In the genomic region with DNA sequence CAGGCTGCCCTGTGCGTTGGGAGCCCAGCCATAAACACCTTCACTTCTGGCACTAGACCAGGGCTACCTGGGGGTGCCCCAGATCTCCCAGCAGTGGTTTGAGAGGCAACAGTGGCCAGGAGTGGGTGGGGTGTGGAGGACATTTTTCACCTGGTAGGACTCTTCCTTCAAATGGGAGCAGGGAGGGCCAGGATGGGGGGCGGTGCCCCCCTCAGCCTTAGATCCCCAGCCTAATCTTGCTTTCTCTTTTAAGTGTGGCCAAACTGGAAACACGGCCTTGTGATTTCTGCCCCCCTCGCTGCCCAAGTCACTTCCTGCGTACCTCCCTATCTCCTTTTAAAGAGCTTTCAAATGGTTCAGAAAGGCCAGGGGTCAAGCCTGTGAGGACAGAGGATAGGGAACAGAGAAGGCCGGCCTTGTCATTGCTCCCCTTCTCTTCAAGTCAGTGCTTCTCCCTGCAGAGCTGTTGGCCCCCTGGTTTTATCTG, we compare ENCODE assay signal across 13 cellular contexts. TPM values are rescaled to one million over a fixed set of nuclear protein-coding genes. Genes with fewer than 3 reads are reported as not detected.
DNase-seq lines count a peak whose midpoint lies in the region; ATAC-seq and TF ChIP-seq lines count a peak whose summit lies in the region.
"Had no signal": no experiment of that assay in that cellular context is flagged by ENCODE, and none has a peak within 500 bp of the region (broad histone marks: within the 10 kb centered on the region; RNA-seq: fewer than 3 reads in every experiment).

No MANE protein-coding gene starts in this region.

- H3K27me3 Mint-ChIP-seq in brain, result peaks cover 23% of the 10 kb centered on the region

- no peak for TF ChIP-seq EP300 in tibial nerve (IDR thresholded peaks at IDR 0.05)

- H3K4me1 ChIP-seq in HUES64 (ENCODE audit: insufficient read depth, low read length) (peaks cover 22% of the 10 kb centered on the region), left lung (peaks cover 7 to 15% of the 10 kb centered on the region in 2 donors), tibial nerve (peaks cover 0 to 25% (median 10%) of the 10 kb centered on the region in 4 donors)

- TF ChIP-seq CTCF in brain (conservative IDR thresholded peaks at IDR 0.05) (no peak), left lung (IDR thresholded peaks at IDR 0.05) (no peak), tibial nerve (IDR thresholded peaks at IDR 0.05) (no peak), GM10248 (IDR thresholded peaks at IDR 0.05; ENCODE audit: control extremely low read depth, extremely low read depth, low read depth, missing control alignments) (no peak)

- ATAC-seq in left lung (peak; percentile 14), GM21381 (IDR thresholded peaks at IDR 0.05; ENCODE audit: unreplicated experiment) (no peak)
- ATAC-seq in stimulated activated effector memory CD8-positive, alpha-beta T cell treated with anti-CD3 and anti-CD28 coated beads, Interleukin-12 subunit alpha, Interleukin-12 subunit beta, amount 100 ng/mL, for 72 hours, result no peak

- no peaks in the 10 kb centered on the region for H3K36me3 Mint-ChIP-seq in brain
- H3K36me3 Mint-ChIP-seq in stimulated activated effector memory CD8-positive, alpha-beta T cell treated with anti-CD3 and anti-CD28 coated beads, Interleukin-12 subunit alpha, Interleukin-12 subunit beta, amount 100 ng/mL, for 72 hours, result no peaks in the 10 kb centered on the region

- no peak for TF ChIP-seq POLR2A in tibial nerve (IDR thresholded peaks at IDR 0.05)

- peak overlapping the region; percentile 38; the same call in 1 of the 2 replicates for H3K4me3 ChIP-seq in HUES64 (ENCODE audit: low read length)
- peak overlapping the region in 1 of 2 donors; percentile 39 for H3K4me3 ChIP-seq in left lung
- H3K4me3 ChIP-seq in tibial nerve, result peak overlapping the region in 1 of 4 donors; percentile 62

- H3K27ac ChIP-seq in HUES64 (ENCODE audit: low read depth, low read length) (no peak overlapping the region), left lung (peak overlapping the region in 1 of 2 donors; percentile 26), tibial nerve (peak overlapping the region in 2 of 4 donors; percentile 28 to 60)

- CTCF ChIA-PET in GM10248 (lab: Yijun Ruan, JAX), result interaction anchor here (1.1 to 3.9 kb wide), 7 partner anchors 8 to 64 kb away, joined by 3 to 16 read pairs (median 7); no protein-coding TSS in a partner anchor

- WGBS in HUES64, result 37% methylated on average over 6 of the region's 6 CpGs
- WGBS in tibial nerve, 2 donors, result 66 to 67% methylated on average over 5 to 6 of the region's 6 CpGs

- H3K9ac ChIP-seq in HUES64 (ENCODE audit: low read depth, low read length), result no peak overlapping the region

- peak overlapping the region in 4 of 5 experiments; percentile 65 to 95 (median 82) for H3K4me3 Mint-ChIP-seq in brain
- H3K4me3 Mint-ChIP-seq in stimulated activated effector memory CD8-positive, alpha-beta T cell treated with anti-CD3 and anti-CD28 coated beads, Interleukin-12 subunit alpha, Interleukin-12 subunit beta, amount 100 ng/mL, for 72 hours, result peak overlapping the region; percentile 61

- DNase-seq in left lung, result peak in 1 of 2 donors; percentile 29
- no peak for DNase-seq in stimulated activated effector memory CD8-positive, alpha-beta T cell treated with anti-CD3 and anti-CD28 coated beads, Interleukin-12 subunit alpha, Interleukin-12 subunit beta, amount 100 ng/mL, for 72 hours (ENCODE audit: low spot score in 2 of 2)
- no peak for DNase-seq in tibial nerve (ENCODE audit: low spot score in 2 of 2)
- DNase-seq in 8988T, result no peak
- DNase-seq in GM10248 (ENCODE audit: extremely low spot score), result no peak
- DNase-seq: foreskin melanocyte, NCI-H1092, NCI-H524 had no signal

- no peaks in the 10 kb centered on the region for H3K36me3 ChIP-seq in HUES64 (ENCODE audit: insufficient read depth, low read length)
- H3K36me3 ChIP-seq in left lung, result no peaks in the 10 kb centered on the region
- H3K36me3 ChIP-seq in tibial nerve, result no peaks in the 10 kb centered on the region

- peak overlapping the region in 1 of 5 experiments; percentile 69 for H3K27ac Mint-ChIP-seq in brain
- no peak overlapping the region for H3K27ac Mint-ChIP-seq in stimulated activated effector memory CD8-positive, alpha-beta T cell treated with anti-CD3 and anti-CD28 coated beads, Interleukin-12 subunit alpha, Interleukin-12 subunit beta, amount 100 ng/mL, for 72 hours

- H3K9me3 ChIP-seq in HUES64 (ENCODE audit: insufficient read depth, low read depth, low read length) (no peaks in the 10 kb centered on the region), left lung (no peaks in the 10 kb centered on the region), tibial nerve (no peaks in the 10 kb centered on the region)

- intact Hi-C loops in left lung (cut with DNase I), result no loop called here

- H3K27me3 ChIP-seq in HUES64 (ENCODE audit: insufficient read depth, low read length), result peaks cover 99% of the 10 kb centered on the region
- H3K27me3 ChIP-seq in left lung, result peaks cover 8 to 45% of the 10 kb centered on the region in 2 donors
- H3K27me3 ChIP-seq in tibial nerve, result peaks cover 0 to 41% of the 10 kb centered on the region in 2 donors

- POLR2A ChIA-PET in GM10248 (lab: Yijun Ruan, JAX), result no interaction called here

- H3K4me1 Mint-ChIP-seq in brain, result peaks cover 57% of the 10 kb centered on the region
- H3K4me1 Mint-ChIP-seq in stimulated activated effector memory CD8-positive, alpha-beta T cell treated with anti-CD3 and anti-CD28 coated beads, Interleukin-12 subunit alpha, Interleukin-12 subunit beta, amount 100 ng/mL, for 72 hours, result peaks cover 17% of the 10 kb centered on the region

- H3K9me3 Mint-ChIP-seq in brain, result no peaks in the 10 kb centered on the region
- no peaks in the 10 kb centered on the region for H3K9me3 Mint-ChIP-seq in stimulated activated effector memory CD8-positive, alpha-beta T cell treated with anti-CD3 and anti-CD28 coated beads, Interleukin-12 subunit alpha, Interleukin-12 subunit beta, amount 100 ng/mL, for 72 hours

RNA-seq across cellular contexts. Expression of a gene that starts 0.8 kb away (rescaled TPM):
- 0.10 TPM for polyA plus RNA-seq in HUES64 (2013, experiment 1 of 2)
- 0.32 TPM for polyA plus RNA-seq in HUES64 (2013, experiment 2 of 2)
- polyA plus RNA-seq in brain (ENCODE audit: insufficient read depth, low read depth, low replicate concordance), result 1.3 TPM
- total RNA-seq in left lung, result 1 to 10 TPM; 3.8 to 5.0 TPM
- 1 to 10 TPM in 2 of 4 donors, under 1 TPM in 2; 0.30 to 1.2 (median 0.76) TPM for total RNA-seq in tibial nerve

RNA-seq across cellular contexts. Expression of a gene that starts 24.9 kb away (rescaled TPM):
- 0.20 TPM for polyA plus RNA-seq in HUES64 (2013, experiment 1 of 2)
- polyA plus RNA-seq in HUES64 (2013, experiment 2 of 2), result 0.13 TPM
- not detected for polyA plus RNA-seq in brain (ENCODE audit: insufficient read depth, low read depth, low replicate concordance)
- total RNA-seq in left lung, result not detected
- not detected for total RNA-seq in tibial nerve
- total RNA-seq: cerebellum had no signal

RNA-seq across cellular contexts. Expression of a gene that starts 50.7 kb away (rescaled TPM):
- not detected for polyA plus RNA-seq in HUES64 (2013, experiment 1 of 2)
- polyA plus RNA-seq in HUES64 (2013, experiment 2 of 2), result not detected
- polyA plus RNA-seq in brain (ENCODE audit: insufficient read depth, low read depth, low replicate concordance), result 0.44 TPM
- total RNA-seq in left lung (under 1 TPM in 1 of 2 donors, not detected in 1; 0.39 TPM), tibial nerve (not detected)
- polyA plus RNA-seq: liver had no signal
